26 cellular contexts compared by ENCODE assay signal in the genomic region with DNA sequence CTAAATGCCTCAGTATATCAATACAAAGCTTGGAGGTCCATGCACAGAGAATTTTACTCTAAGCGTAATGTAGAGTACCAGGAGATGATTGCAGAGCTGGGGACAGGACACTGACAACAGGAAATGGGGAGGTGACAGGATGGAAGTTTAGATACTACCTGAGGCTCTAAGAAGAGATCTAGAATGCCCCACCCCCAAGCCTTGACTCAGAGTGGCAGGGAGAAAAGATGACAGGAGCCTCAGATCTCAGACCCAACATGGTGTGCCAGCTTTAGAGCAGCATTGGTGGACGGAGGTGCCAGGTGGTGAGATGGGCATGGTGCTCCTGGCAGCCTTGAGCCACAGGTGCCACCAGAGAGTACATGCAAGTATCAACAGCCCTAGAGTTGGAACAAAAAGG.
DNase-seq lines count a peak whose midpoint lies in the region; ATAC-seq, FAIRE-seq and TF ChIP-seq lines count a peak whose summit lies in the region.
"Had no signal": no experiment of that assay in that cellular context is flagged by ENCODE, and none has a peak within 500 bp of the region (broad histone marks: within the 10 kb centered on the region; RNA-seq: fewer than 3 reads in every experiment).

No MANE protein-coding gene starts in this region.

- no peaks in the 10 kb centered on the region for H3K27me3 ChIP-seq in H1 (replicated peaks in 1 of 4; ENCODE audit: control insufficient read depth in 3 of 4, extremely low read depth in 1 of 4, insufficient read depth in 3 of 4, low read length in 3 of 4)
- H3K27me3 ChIP-seq: MG63 had no signal

- POLR2A ChIA-PET in H1 (lab: Charles Lee; ENCODE audit: partially characterized antibody) = no interaction called here

- CTCF ChIA-PET in activated naive CD4-positive, alpha-beta T cell treated with anti-CD3 and anti-CD28 coated beads, Interleukin-2, amount 10 ng/mL, durations not matched to agents 7 days and 5 days (lab: Charles Lee) = no interaction called here
- CTCF ChIA-PET in H1 (lab: Charles Lee; ENCODE audit: partially characterized antibody) = interaction anchor here (1.2 to 1.5 kb wide), 2 partner anchors 10 to 16 kb away, joined by 3 to 4 read pairs; no protein-coding TSS in a partner anchor

- no peak overlapping the region for H3K27ac ChIP-seq in H1 (ENCODE audit: low read depth, low read length)
- H3K27ac ChIP-seq: 22Rv1, C4-2B had no signal

- no peak for TF ChIP-seq RAD21 in H1 (IDR thresholded peaks at IDR 0.05 in 1 of 2, conservative IDR thresholded peaks at IDR 0.05 in 1 of 2; ENCODE audit: low read depth in 2 of 2, low read length in 2 of 2)

- no peak for FAIRE-seq in H1 (lab: Jason Lieb, UNC)
- FAIRE-seq: GM12892 had no signal

- no peaks in the 10 kb centered on the region for H3K36me3 Mint-ChIP-seq in activated CD4-positive, alpha-beta T cell treated with anti-CD3 and anti-CD28 coated beads, Interleukin-2, amount 10 ng/mL, durations not matched to agents 24 days and 14 days (ENCODE audit: low read depth)
- no peaks in the 10 kb centered on the region for H3K36me3 Mint-ChIP-seq in activated naive CD4-positive, alpha-beta T cell treated with anti-CD3 and anti-CD28 coated beads, Interleukin-2, amount 10 ng/mL, durations not matched to agents 7 days and 5 days

- H3K18ac ChIP-seq in H1 (ENCODE audit: extremely low read depth, low read length) = no peak overlapping the region

- no peak for TF ChIP-seq POLR2A in H1 (IDR thresholded peaks at IDR 0.05; ENCODE audit: control extremely low read depth in 1 of 2, low read depth in 2 of 2, low read length in 2 of 2)

- WGBS in H1 (ENCODE audit: extremely low coverage in 1 of 2, insufficient coverage in 1 of 2, insufficient read length in 1 of 2, insufficient replicate concordance in 2 of 2, low coverage in 1 of 2, low lambda C conversion rate in 2 of 2, missing lambda C conversion rate in 1 of 2), 2 experiments = 87% methylated on average over 2 of the region's 2 CpGs; no CpG with 5 or more reads in 1 of the 2 experiments

- H3K4me1 ChIP-seq in H1 (replicated peaks in 1 of 4; ENCODE audit: control insufficient read depth in 3 of 4, insufficient read depth in 4 of 4, low read length in 3 of 4) = no peaks in the 10 kb centered on the region

- H3K4me3 ChIP-seq in H1 (ENCODE audit: extremely low read depth in 1 of 4, insufficient read depth in 2 of 4, low read depth in 3 of 4, low read length in 4 of 4) = no peak overlapping the region
- H3K4me3 ChIP-seq: MG63 had no signal

- no peak overlapping the region for H3K56ac ChIP-seq in H1 (replicated peaks; ENCODE audit: insufficient read length, low read depth, low read length)

- H3K23ac ChIP-seq in H1 (ENCODE audit: insufficient read length) = no peak overlapping the region

- H2AK5ac ChIP-seq in H1 (ENCODE audit: low read depth, low read length) = no peak overlapping the region

- H3K4me1 Mint-ChIP-seq in activated CD4-positive, alpha-beta T cell treated with anti-CD3 and anti-CD28 coated beads, Interleukin-2, amount 10 ng/mL, durations not matched to agents 24 days and 14 days = no peaks in the 10 kb centered on the region
- H3K4me1 Mint-ChIP-seq in activated naive CD4-positive, alpha-beta T cell treated with anti-CD3 and anti-CD28 coated beads, Interleukin-2, amount 10 ng/mL, durations not matched to agents 7 days and 5 days = peaks cover 12% of the 10 kb centered on the region
- H3K4me1 Mint-ChIP-seq in stimulated activated naive CD8-positive, alpha-beta T cell treated with anti-CD3 and anti-CD28 coated beads, Interleukin-15, amount 100 ng/mL, for 72 hours = peaks cover 33% of the 10 kb centered on the region

- H3K27ac Mint-ChIP-seq in activated CD4-positive, alpha-beta T cell treated with anti-CD3 and anti-CD28 coated beads, Interleukin-2, amount 10 ng/mL, durations not matched to agents 24 days and 14 days = no peak overlapping the region
- H3K27ac Mint-ChIP-seq in activated naive CD4-positive, alpha-beta T cell treated with anti-CD3 and anti-CD28 coated beads, Interleukin-2, amount 10 ng/mL, durations not matched to agents 7 days and 5 days = no peak overlapping the region
- H3K27ac Mint-ChIP-seq in stimulated activated naive CD8-positive, alpha-beta T cell treated with anti-CD3 and anti-CD28 coated beads, Interleukin-15, amount 100 ng/mL, for 72 hours = no peak overlapping the region
- H3K27ac Mint-ChIP-seq: B cell had no signal

- no peak for TF ChIP-seq EP300 in H1 (IDR thresholded peaks at IDR 0.05; ENCODE audit: borderline replicate concordance in 1 of 2, low read depth in 2 of 2, low read length in 2 of 2)

- H3K23me2 ChIP-seq in H1 (ENCODE audit: low read depth, low read length) = no peaks in the 10 kb centered on the region

- no peak for TF ChIP-seq CTCF in H1 (IDR thresholded peaks at IDR 0.05; ENCODE audit: control extremely low read depth in 1 of 3, insufficient read depth in 1 of 3, low read depth in 1 of 3, low read length in 3 of 3)

- ATAC-seq in stimulated activated naive CD8-positive, alpha-beta T cell treated with anti-CD3 and anti-CD28 coated beads, Interleukin-15, amount 100 ng/mL, for 72 hours = peak; percentile 68
- ATAC-seq: PC-3 had no signal

- H3K9me3 ChIP-seq in H1 (ENCODE audit: insufficient read depth in 2 of 2, low read depth in 1 of 2, low read length in 1 of 2) = no peaks in the 10 kb centered on the region
- H3K9me3 ChIP-seq: MG63 had no signal

- no peak overlapping the region for H4K5ac ChIP-seq in H1 (ENCODE audit: insufficient read length, low read depth, low read length)

- no peak overlapping the region for H4K91ac ChIP-seq in H1 (replicated peaks; ENCODE audit: insufficient read length, low read length)

- H4K8ac ChIP-seq in H1 (ENCODE audit: extremely low read depth, insufficient read depth, low read length) = peak overlapping the region; percentile 60; the same call in 1 of the 2 replicates

- intact Hi-C loops in activated CD4-positive, alpha-beta T cell treated with anti-CD3 and anti-CD28 coated beads, Interleukin-2, amount 10 ng/mL, durations not matched to agents 24 days and 14 days (cut with micrococcal nuclease) = no loop called here

- peak; percentile 3 to 7 for DNase-seq in activated CD4-positive, alpha-beta T cell treated with anti-CD3 and anti-CD28 coated beads for 4 hours
- DNase-seq in activated CD4-positive, alpha-beta T cell treated with anti-CD3 and anti-CD28 coated beads, Interleukin-2, amount 10 ng/mL, durations not matched to agents 24 days and 14 days = no peak
- peak; percentile 23 for DNase-seq in activated naive CD4-positive, alpha-beta T cell treated with anti-CD3 and anti-CD28 coated beads, Interleukin-2, amount 50 U/mL, for 16 hours
- no peak for DNase-seq in activated naive CD4-positive, alpha-beta T cell treated with anti-CD3 and anti-CD28 coated beads, Interleukin-2, amount 10 ng/mL, durations not matched to agents 7 days and 5 days
- DNase-seq in H1 (ENCODE audit: low read depth in 1 of 2, low spot score in 2 of 2) = no peak
- DNase-seq in stimulated activated naive CD8-positive, alpha-beta T cell treated with anti-CD3 and anti-CD28 coated beads, Interleukin-15, amount 100 ng/mL, for 72 hours = no peak
- no peak for DNase-seq in HuH-7 (ENCODE audit: low spot score)
- DNase-seq: DMS 273 treated with DMSO at 0.1 percent for 48 hours; DMS79; GOT3; HCEC 1CT; IMR-90; KG1; MG63; NCI-H1105 treated with DMSO at 0.1 percent for 48 hours; NCI-H146; NCI-H1930; NCI-H446; NCI-H524 treated with DMSO at 0.1 percent for 48 hours; NCI-H82; NK-92 treated with Interleukin-12 subunit alpha and Interleukin-12 subunit beta, amount 100 ng/mL, for 24 hours; PC-3 had no signal

- H3K4ac ChIP-seq in H1 (replicated peaks; ENCODE audit: insufficient read length, low read depth, low read length) = no peak overlapping the region

- H3K4me2 ChIP-seq in H1 (ENCODE audit: insufficient read depth in 1 of 2, low read depth in 2 of 2, low read length in 2 of 2) = no peak overlapping the region

- H3K9me3 Mint-ChIP-seq in activated CD4-positive, alpha-beta T cell treated with anti-CD3 and anti-CD28 coated beads, Interleukin-2, amount 10 ng/mL, durations not matched to agents 24 days and 14 days = no peaks in the 10 kb centered on the region
- no peaks in the 10 kb centered on the region for H3K9me3 Mint-ChIP-seq in activated naive CD4-positive, alpha-beta T cell treated with anti-CD3 and anti-CD28 coated beads, Interleukin-2, amount 10 ng/mL, durations not matched to agents 7 days and 5 days
- H3K9me3 Mint-ChIP-seq in stimulated activated naive CD8-positive, alpha-beta T cell treated with anti-CD3 and anti-CD28 coated beads, Interleukin-15, amount 100 ng/mL, for 72 hours = peaks cover 0 to 7% of the 10 kb centered on the region in 2 donors

- no peaks in the 10 kb centered on the region for H3K79me2 ChIP-seq in H1 (ENCODE audit: control insufficient read depth in 1 of 2, insufficient read depth in 2 of 2, low read length in 2 of 2)

- no peak overlapping the region for H3K14ac ChIP-seq in H1 (ENCODE audit: insufficient read length)

- no peaks in the 10 kb centered on the region for H3K79me1 ChIP-seq in H1 (ENCODE audit: low read depth, low read length)

- H2BK5ac ChIP-seq in H1 (ENCODE audit: low read depth, low read length) = no peak overlapping the region

- H2BK12ac ChIP-seq in H1 (ENCODE audit: low read depth, low read length) = no peak overlapping the region

- no peak overlapping the region for H2BK20ac ChIP-seq in H1 (ENCODE audit: low read length)

- H4K20me1 ChIP-seq in H1 (replicated peaks in 1 of 2; ENCODE audit: control insufficient read depth in 1 of 2, insufficient read depth in 2 of 2, low read length in 2 of 2) = no peaks in the 10 kb centered on the region

- no peak overlapping the region for H3K9ac ChIP-seq in H1 (replicated peaks in 1 of 4; ENCODE audit: extremely low read depth in 1 of 4, low read depth in 3 of 4, low read length in 3 of 4)

- H2BK120ac ChIP-seq in H1 (replicated peaks; ENCODE audit: low read depth, low read length) = no peak overlapping the region

- H3K4me3 Mint-ChIP-seq in activated CD4-positive, alpha-beta T cell treated with anti-CD3 and anti-CD28 coated beads, Interleukin-2, amount 10 ng/mL, durations not matched to agents 24 days and 14 days = no peak overlapping the region
- H3K4me3 Mint-ChIP-seq in activated naive CD4-positive, alpha-beta T cell treated with anti-CD3 and anti-CD28 coated beads, Interleukin-2, amount 10 ng/mL, durations not matched to agents 7 days and 5 days = no peak overlapping the region
- H3K4me3 Mint-ChIP-seq in stimulated activated naive CD8-positive, alpha-beta T cell treated with anti-CD3 and anti-CD28 coated beads, Interleukin-15, amount 100 ng/mL, for 72 hours = no peak overlapping the region
- H3K4me3 Mint-ChIP-seq: B cell had no signal

- H3K27me3 Mint-ChIP-seq in activated CD4-positive, alpha-beta T cell treated with anti-CD3 and anti-CD28 coated beads, Interleukin-2, amount 10 ng/mL, durations not matched to agents 24 days and 14 days = no peaks in the 10 kb centered on the region
- H3K27me3 Mint-ChIP-seq in activated naive CD4-positive, alpha-beta T cell treated with anti-CD3 and anti-CD28 coated beads, Interleukin-2, amount 10 ng/mL, durations not matched to agents 7 days and 5 days = no peaks in the 10 kb centered on the region
- no peaks in the 10 kb centered on the region for H3K27me3 Mint-ChIP-seq in stimulated activated naive CD8-positive, alpha-beta T cell treated with anti-CD3 and anti-CD28 coated beads, Interleukin-15, amount 100 ng/mL, for 72 hours

- no peaks in the 10 kb centered on the region for H3K36me3 ChIP-seq in H1 (ENCODE audit: control insufficient read depth in 2 of 4, insufficient read depth in 4 of 4, low read length in 3 of 4)
- H3K36me3 ChIP-seq: MG63 had no signal

- no peak overlapping the region for H2AFZ ChIP-seq in H1 (ENCODE audit: low read length)

- no peak overlapping the region for H2BK15ac ChIP-seq in H1 (ENCODE audit: low read length)

Comparison
In these comparisons a context has a peak if more than half of its experiments do, and no peak if none do; other contexts are left out.
1. DNase-seq: peak in activated CD4-positive, alpha-beta T cell treated with anti-CD3 and anti-CD28 coated beads for 4 hours (2 of 2) and activated naive CD4-positive, alpha-beta T cell treated with anti-CD3 and anti-CD28 coated beads, Interleukin-2, amount 50 U/mL, for 16 hours (single experiment); none in activated CD4-positive, alpha-beta T cell treated with anti-CD3 and anti-CD28 coated beads, Interleukin-2, amount 10 ng/mL, durations not matched to agents 24 days and 14 days (single experiment), activated naive CD4-positive, alpha-beta T cell treated with anti-CD3 and anti-CD28 coated beads, Interleukin-2, amount 10 ng/mL, durations not matched to agents 7 days and 5 days (single experiment), H1 (0 of 2), stimulated activated naive CD8-positive, alpha-beta T cell treated with anti-CD3 and anti-CD28 coated beads, Interleukin-15, amount 100 ng/mL, for 72 hours (0 of 2) and HuH-7 (single experiment).